In genomic region chr11:71842720-71843119, GRCh38 we compare ENCODE assay signal across 2 cellular contexts.
TF ChIP-seq lines count a peak whose summit lies in the region.

No MANE protein-coding gene starts in this region.

TF ChIP-seq in K562, 482 proteins besides CTCF, POLR2A, EP300 and RAD21:
- peak; percentile 13; the same call in 1 of the 2 replicates for TF ChIP-seq NFE2L1 (tag; IDR thresholded peaks at IDR 0.05; ENCODE audit: borderline replicate concordance, low read depth)
- peak; percentile 36; the same call in 1 of the 2 replicates for TF ChIP-seq ZNF316 (IDR thresholded peaks at IDR 0.05)
- TF ChIP-seq MAFF (IDR thresholded peaks at IDR 0.05; ENCODE audit: low read length): peak; percentile 39; the same call in 1 of the 2 replicates
- peak; percentile 81 for TF ChIP-seq NFE2 (IDR thresholded peaks at IDR 0.05; ENCODE audit: low read depth)
- 0 out of 2 replicates have a peak, but pooled peaks have one; percentile 25 for TF ChIP-seq MAFG (tag; conservative IDR thresholded peaks at IDR 0.05)
- TF ChIP-seq C11orf30 (IDR thresholded peaks at IDR 0.05; ENCODE audit: low read depth): peak; percentile 56

TF ChIP-seq in HepG2, 621 proteins besides CTCF, POLR2A, EP300 and RAD21:
- TF ChIP-seq NFE2L2 (IDR thresholded peaks at IDR 0.05; ENCODE audit: low read length) (peak; percentile 57; the same call in 1 of the 2 replicates), NFE2 (CRISPR knock-in tag; IDR thresholded peaks at IDR 0.05) (peak; percentile 37; the same call in 1 of the 2 replicates)
TF ChIP-seq in HepG2: peak in this region for 2; not testable (repeated sequence) for 619.
